In genomic region chr1:6588893-6589481, GRCh38 we compare ENCODE assay signal across 14 cellular contexts. TPM values are rescaled to one million over a fixed set of nuclear protein-coding genes. Genes with fewer than 3 reads are reported as not detected.
DNase-seq lines count a peak whose midpoint lies in the region; ATAC-seq and TF ChIP-seq lines count a peak whose summit lies in the region.
"Had no signal": no experiment of that assay in that cellular context is flagged by ENCODE, and none has a peak within 500 bp of the region (broad histone marks: within the 10 kb centered on the region; RNA-seq: fewer than 3 reads in every experiment).

No MANE protein-coding gene starts in this region.

- H3K4me1 Mint-ChIP-seq in dendritic cell treated with granulocyte-macrophage colony-stimulating factor and Interleukin-4, amounts not matched to agents 40 ng/mL and 50 ng/mL, for 4 days (ENCODE audit: low read depth) = peaks cover 95% of the 10 kb centered on the region

- no peaks in the 10 kb centered on the region for H3K27me3 Mint-ChIP-seq in dendritic cell treated with granulocyte-macrophage colony-stimulating factor and Interleukin-4, amounts not matched to agents 40 ng/mL and 50 ng/mL, for 4 days
- H3K27me3 Mint-ChIP-seq: naive B cell, type B pancreatic cell had no signal

- peaks cover 99% of the 10 kb centered on the region for H3K36me3 Mint-ChIP-seq in dendritic cell treated with granulocyte-macrophage colony-stimulating factor and Interleukin-4, amounts not matched to agents 40 ng/mL and 50 ng/mL, for 4 days (ENCODE audit: low read depth)
- H3K36me3 Mint-ChIP-seq: naive B cell, type B pancreatic cell had no signal

- no peak for ATAC-seq in GM18505 (IDR thresholded peaks at IDR 0.05; ENCODE audit: unreplicated experiment)
- ATAC-seq in esophagus mucosa = no peak

- H3K27me3 ChIP-seq in sigmoid colon = no peaks in the 10 kb centered on the region

- TF ChIP-seq POLR2A in GM18505 (IDR thresholded peaks at IDR 0.05; ENCODE audit: borderline replicate concordance, extremely low read depth, insufficient read depth, insufficient read length) (peak; percentile 22), NB4 (IDR thresholded peaks at IDR 0.05; ENCODE audit: extremely low read depth, insufficient read length) (no peak), sigmoid colon (IDR thresholded peaks at IDR 0.05) (no peak)

- CTCF ChIA-PET in GM10248 (lab: Yijun Ruan, JAX) = interaction anchor here (1.3 to 1.6 kb wide), 2 partner anchors 34 to 112 kb away, joined by 3 to 4 read pairs; partner anchors contain the start of genes DNAJC11 and TAS1R1

- intact Hi-C loops in dendritic cell treated with granulocyte-macrophage colony-stimulating factor and Interleukin-4, amounts not matched to agents 40 ng/mL and 50 ng/mL, for 4 days (cut with micrococcal nuclease) = no loop called here
- intact Hi-C loops in sigmoid colon (cut with DNase I) = no loop called here

- H3K27ac Mint-ChIP-seq in dendritic cell treated with granulocyte-macrophage colony-stimulating factor and Interleukin-4, amounts not matched to agents 40 ng/mL and 50 ng/mL, for 4 days = peak overlapping the region; percentile 50
- H3K27ac Mint-ChIP-seq: type B pancreatic cell had no signal

- POLR2A ChIA-PET in GM10248 (lab: Yijun Ruan, JAX) = interaction anchor here (0.9 to 2.6 kb wide), 2 partner anchors 9 to 13 kb away, joined by 3 to 10 read pairs; partner anchors contain the start of genes KLHL21 and ZBTB48

- no peak overlapping the region for H3K4me3 ChIP-seq in NB4 (ENCODE audit: low read depth, low read length)
- H3K4me3 ChIP-seq in sigmoid colon = no peak overlapping the region

- peaks cover 30 to 64% (median 53%) of the 10 kb centered on the region in 4 donors for H3K36me3 ChIP-seq in sigmoid colon

- peak overlapping the region; percentile 4 for H3K4me3 Mint-ChIP-seq in dendritic cell treated with granulocyte-macrophage colony-stimulating factor and Interleukin-4, amounts not matched to agents 40 ng/mL and 50 ng/mL, for 4 days
- H3K4me3 Mint-ChIP-seq: naive B cell, type B pancreatic cell had no signal

- peak overlapping the region in 3 of 4 donors; percentile 32 to 62 (median 62) for H3K27ac ChIP-seq in sigmoid colon

- TF ChIP-seq CTCF in NB4 (IDR thresholded peaks at IDR 0.05; ENCODE audit: low read depth, low read length) = no peak
- no peak for TF ChIP-seq CTCF in sigmoid colon (IDR thresholded peaks at IDR 0.05)
- TF ChIP-seq CTCF in GM10248 (IDR thresholded peaks at IDR 0.05; ENCODE audit: control extremely low read depth, extremely low read depth, low read depth, missing control alignments) = no peak

- WGBS in sigmoid colon, 2 donors = 81 to 85% methylated on average over 24 of the region's 24 CpGs

- peaks cover 0 to 53% (median 47%) of the 10 kb centered on the region in 4 donors for H3K4me1 ChIP-seq in sigmoid colon

- DNase-seq in NB4 (ENCODE audit: low read depth) = peak; percentile 39
- no peak for DNase-seq in sigmoid colon
- DNase-seq in GM10248 (ENCODE audit: extremely low spot score) = no peak
- DNase-seq in cerebellar cortex (ENCODE audit: low spot score) = no peak
- DNase-seq: activated CD4-positive, alpha-beta T cell treated with anti-CD3 and anti-CD28 coated beads, Interleukin-2, amount 50 U/mL, for 48 hours; DMS53; hypothalamus; naive B cell; SHP77 had no signal

- no peaks in the 10 kb centered on the region for H3K9me3 ChIP-seq in sigmoid colon

- H3K9me3 Mint-ChIP-seq in dendritic cell treated with granulocyte-macrophage colony-stimulating factor and Interleukin-4, amounts not matched to agents 40 ng/mL and 50 ng/mL, for 4 days = no peaks in the 10 kb centered on the region
- H3K9me3 Mint-ChIP-seq: naive B cell, type B pancreatic cell had no signal

- no peak for TF ChIP-seq EP300 in sigmoid colon (IDR thresholded peaks at IDR 0.05)

RNA-seq across cellular contexts. Expression of gene ZBTB48, which starts 9.2 kb away (rescaled TPM):
- total RNA-seq in sigmoid colon (10 to 100 TPM; 14.4 to 26.8 (median 16.3) TPM), esophagus mucosa (14.5 TPM)
- 10 to 100 TPM; 15.0 to 31.3 (median 23.4) TPM for polyA plus RNA-seq in sigmoid colon

RNA-seq across cellular contexts. Expression of gene KLHL21, which starts 13.7 kb away (rescaled TPM):
- 10 to 100 TPM; 54.0 to 83.6 (median 73.2) TPM for total RNA-seq in sigmoid colon
- 10 to 100 TPM in 1 of 3 donors, 1 to 10 TPM in 2; 4.8 to 12.0 (median 5.1) TPM for polyA plus RNA-seq in sigmoid colon
- total RNA-seq in esophagus mucosa = 26.6 TPM

RNA-seq across cellular contexts. Expression of gene PHF13, which starts 24.5 kb away (rescaled TPM):
- 10 to 100 TPM; 12.5 to 19.4 (median 15.9) TPM for total RNA-seq in sigmoid colon
- polyA plus RNA-seq in sigmoid colon = 1 to 10 TPM; 3.9 to 6.7 (median 4.2) TPM
- total RNA-seq in esophagus mucosa = 7.5 TPM

RNA-seq across cellular contexts. Expression of gene TAS1R1, which starts 33.9 kb away (rescaled TPM):
- under 1 TPM in 1 of 4 donors, not detected in 3; 0.36 TPM for total RNA-seq in sigmoid colon
- under 1 TPM in 1 of 3 donors, not detected in 2; 0.10 TPM for polyA plus RNA-seq in sigmoid colon
- total RNA-seq in esophagus mucosa = not detected
- total RNA-seq: renal cortical epithelial cell had no signal

RNA-seq across cellular contexts. Expression of gene NOL9, which starts 34.7 kb away (rescaled TPM):
- total RNA-seq in sigmoid colon (10 to 100 TPM; 17.3 to 29.6 (median 20.7) TPM), esophagus mucosa (19.7 TPM)
- 1 to 10 TPM; 1.2 to 9.1 (median 1.8) TPM for polyA plus RNA-seq in sigmoid colon
